17 cellular contexts compared by ENCODE assay signal in the genomic region with DNA sequence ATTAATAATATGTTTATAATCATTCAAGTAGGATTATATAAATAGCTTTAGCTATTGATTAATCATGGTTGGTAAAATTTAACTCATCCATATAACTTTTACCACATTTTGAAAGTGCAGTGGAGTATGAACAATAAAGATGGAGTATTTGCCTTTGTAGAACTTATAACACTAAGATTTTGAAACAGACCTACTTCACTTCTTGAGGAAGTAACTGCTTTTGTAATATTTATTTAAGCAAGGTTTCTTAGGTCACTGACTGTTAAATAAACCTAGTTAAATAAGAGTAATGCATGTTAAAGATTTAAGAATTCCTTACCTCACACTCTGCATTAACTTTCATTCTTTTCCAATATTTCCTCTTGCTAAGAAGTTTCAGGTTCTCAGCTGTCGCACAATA.
A peak's percentile ranks its signal among the peaks of the same experiment; 100 is the strongest.
DNase-seq lines count a peak whose midpoint lies in the region; ATAC-seq, FAIRE-seq and TF ChIP-seq lines count a peak whose summit lies in the region.
"Had no signal": no experiment of that assay in that cellular context is flagged by ENCODE, and none has a peak within 500 bp of the region (broad histone marks: within the 10 kb centered on the region; RNA-seq: fewer than 3 reads in every experiment).

No MANE protein-coding gene starts in this region.

- H3K36me3 ChIP-seq in upper lobe of right lung (no peaks in the 10 kb centered on the region), Caco-2 (ENCODE audit: control insufficient read depth, insufficient read depth, low read length) (no peaks in the 10 kb centered on the region)
- H3K36me3 ChIP-seq: BLaER1 treated with 17β-estradiol and CSF1 and Interleukin-3, amounts not matched to agents 10 nM and 100 nM; HAP-1 had no signal

- FAIRE-seq in RCC 7860 (lab: Jason Lieb, UNC), result peak; percentile 81
- FAIRE-seq: A549, D721Med, H1, HepG2, HTR-8/SVneo had no signal

- H3K27ac Mint-ChIP-seq in Caco-2 (ENCODE audit: unreplicated experiment), result no peak overlapping the region
- H3K27ac Mint-ChIP-seq: CD4-positive, CD25-positive, alpha-beta regulatory T cell had no signal

- no peaks in the 10 kb centered on the region for H3K27me3 ChIP-seq in upper lobe of right lung
- no peaks in the 10 kb centered on the region for H3K27me3 ChIP-seq in Caco-2 (replicated peaks; ENCODE audit: control insufficient read depth, insufficient read depth, low read length)
- H3K27me3 ChIP-seq: BLaER1 treated with 17β-estradiol and CSF1 and Interleukin-3, amounts not matched to agents 10 nM and 100 nM had no signal

- ATAC-seq in upper lobe of right lung, result peak; percentile 35
- ATAC-seq in GM18505 (IDR thresholded peaks at IDR 0.05; ENCODE audit: unreplicated experiment), result no peak
- ATAC-seq: A549, HepG2 had no signal

- DNase-seq in DMS79 (lab: John Stamatoyannopoulos, UW), result peak; percentile 62
- DNase-seq in RCC 7860 (ENCODE audit: low spot score), result peak; percentile 8
- peak; percentile 7 for DNase-seq in left kidney (ENCODE audit: low read depth, low spot score)
- DNase-seq in upper lobe of right lung, result no peak
- no peak for DNase-seq in erythroblast (lab: John Stamatoyannopoulos, UW)
- DNase-seq in Caco-2, result no peak
- DNase-seq: CD4-positive, CD25-positive, alpha-beta regulatory T cell; DMS153; GF-D8 had no signal

- BruUV-seq in Caco-2 (replicated peaks; lab: Mats Ljungman, UMichigan), result no TSS peak

- peaks cover 2% of the 10 kb centered on the region for H3K27me3 Mint-ChIP-seq in Caco-2 (ENCODE audit: insufficient read depth, unreplicated experiment)

- no peaks in the 10 kb centered on the region for H3K4me1 ChIP-seq in upper lobe of right lung
- no peaks in the 10 kb centered on the region for H3K4me1 ChIP-seq in Caco-2
- H3K4me1 ChIP-seq: A549, HAP-1 had no signal

- H3K4me1 Mint-ChIP-seq in Caco-2 (ENCODE audit: low read depth, unreplicated experiment), result no peaks in the 10 kb centered on the region

- no peak overlapping the region for H3K4me3 ChIP-seq in upper lobe of right lung
- H3K4me3 ChIP-seq in Caco-2 (ENCODE audit: low read depth, low read length), result no peak overlapping the region
- H3K4me3 ChIP-seq: A549; BLaER1 treated with 17β-estradiol and CSF1 and Interleukin-3, amounts not matched to agents 10 nM and 100 nM; HAP-1 had no signal

- CTCF ChIA-PET in Caco-2 (lab: Charles Lee), result no interaction called here

- no peaks in the 10 kb centered on the region for H3K9me3 Mint-ChIP-seq in Caco-2 (ENCODE audit: unreplicated experiment)

- POLR2A ChIA-PET in Caco-2 (lab: Charles Lee), result no interaction called here

- intact Hi-C loops in upper lobe of right lung (cut with DNase I), result no loop called here
- intact Hi-C loops in Caco-2 (cut with micrococcal nuclease; ENCODE audit: unreplicated experiment), result no loop called here

- TF ChIP-seq CTCF in upper lobe of right lung (IDR thresholded peaks at IDR 0.05) (no peak), Caco-2 (IDR thresholded peaks at IDR 0.05; ENCODE audit: insufficient read depth in 1 of 2, low read depth in 1 of 2, low read length in 1 of 2, severe bottlenecking in 1 of 2, unreplicated experiment in 1 of 2) (no peak)

- H3K27ac ChIP-seq in upper lobe of right lung, result no peak overlapping the region
- H3K27ac ChIP-seq: A549; BLaER1 treated with 17β-estradiol and CSF1 and Interleukin-3, amounts not matched to agents 10 nM and 100 nM had no signal

- H3K4me3 Mint-ChIP-seq in Caco-2 (ENCODE audit: unreplicated experiment), result no peak overlapping the region
- H3K4me3 Mint-ChIP-seq: CD4-positive, CD25-positive, alpha-beta regulatory T cell had no signal

- H3K9me3 ChIP-seq in upper lobe of right lung (no peaks in the 10 kb centered on the region), Caco-2 (no peaks in the 10 kb centered on the region)
- H3K9me3 ChIP-seq: A549, HAP-1 had no signal

- TF ChIP-seq POLR2A in erythroblast (IDR thresholded peaks at IDR 0.05; ENCODE audit: low read length) (no peak), GM18505 (IDR thresholded peaks at IDR 0.05; ENCODE audit: borderline replicate concordance, extremely low read depth, insufficient read depth, insufficient read length) (no peak)

- no peaks in the 10 kb centered on the region for H3K36me3 Mint-ChIP-seq in Caco-2 (ENCODE audit: insufficient read depth, unreplicated experiment)
- H3K36me3 Mint-ChIP-seq: CD4-positive, CD25-positive, alpha-beta regulatory T cell had no signal

Comparison
In these comparisons a context has a peak if more than half of its experiments do, and no peak if none do; other contexts are left out.
1. DNase-seq: peak in DMS79 (single experiment), RCC 7860 (single experiment) and left kidney (single experiment); none in upper lobe of right lung (single experiment), erythroblast (0 of 2) and Caco-2 (0 of 2).